In the genomic region with DNA sequence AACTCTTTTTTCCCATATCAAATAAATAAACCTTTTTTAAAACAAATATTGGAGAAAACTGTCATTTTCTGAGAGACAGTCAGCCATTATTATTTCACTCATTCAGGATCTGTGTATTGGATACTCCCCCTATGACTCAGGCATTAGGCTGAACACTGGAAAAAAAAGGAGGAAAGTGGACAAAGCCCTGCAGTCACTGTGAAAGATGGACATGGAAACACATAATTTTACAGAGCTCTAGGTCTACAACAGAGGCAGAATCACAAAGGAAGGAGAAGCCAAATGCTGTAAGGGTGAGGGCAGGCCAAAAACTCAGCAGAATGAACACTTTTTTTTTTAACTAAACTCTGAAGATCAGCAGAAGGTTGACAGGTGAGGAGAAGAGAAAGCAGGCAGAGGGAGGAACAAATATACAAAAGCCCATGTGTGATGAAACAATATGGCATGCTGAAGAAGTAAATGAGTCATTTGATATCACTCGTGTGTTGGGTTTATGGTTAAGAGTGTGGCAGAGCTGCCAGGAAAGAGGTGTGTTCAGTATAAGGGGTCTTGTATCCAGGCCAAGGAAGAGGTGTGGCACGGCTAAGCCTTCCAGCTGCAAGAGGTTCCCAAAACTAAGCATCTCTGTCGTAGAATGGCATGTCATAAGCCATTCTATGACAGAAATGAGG, we compare ENCODE assay signal across 11 cellular contexts. TPM values are rescaled to one million over a fixed set of nuclear protein-coding genes. Genes with fewer than 3 reads are reported as not detected.
A peak's percentile ranks its signal among the peaks of the same experiment; 100 is the strongest.
DNase-seq lines count a peak whose midpoint lies in the region; ATAC-seq and TF ChIP-seq lines count a peak whose summit lies in the region.
"Had no signal": no experiment of that assay in that cellular context is flagged by ENCODE, and none has a peak within 500 bp of the region (broad histone marks: within the 10 kb centered on the region; RNA-seq: fewer than 3 reads in every experiment).

No MANE protein-coding gene starts in this region.

- H3K27me3 ChIP-seq in colonic mucosa (no peaks in the 10 kb centered on the region), H7 (ENCODE audit: control insufficient read depth, insufficient read depth, low read length) (no peaks in the 10 kb centered on the region)

- no peaks in the 10 kb centered on the region for H3K9me3 ChIP-seq in colonic mucosa

- H3K36me3 ChIP-seq in colonic mucosa (no peaks in the 10 kb centered on the region), H7 (replicated peaks; ENCODE audit: control insufficient read depth, insufficient read depth, low read length) (no peaks in the 10 kb centered on the region)

- H3K27me3 Mint-ChIP-seq in progenitor cell of endocrine pancreas = no peaks in the 10 kb centered on the region
- H3K27me3 Mint-ChIP-seq: T-cell had no signal

- peak overlapping the region; percentile 30 for H3K27ac Mint-ChIP-seq in progenitor cell of endocrine pancreas
- H3K27ac Mint-ChIP-seq: T-cell had no signal

- H3K4me3 ChIP-seq in colonic mucosa (no peak overlapping the region), H7 (ENCODE audit: insufficient read depth, low read depth, low read length) (no peak overlapping the region)
- H3K4me3 ChIP-seq: coronary artery had no signal

- H3K4me3 Mint-ChIP-seq in progenitor cell of endocrine pancreas (ENCODE audit: low read depth) = no peak overlapping the region
- H3K4me3 Mint-ChIP-seq: T-cell had no signal

- DNase-seq in M059J (ENCODE audit: low read depth) (peak; percentile 95), colonic mucosa (peak; percentile 48), progenitor cell of endocrine pancreas (ENCODE audit: low spot score, unreplicated experiment) (no peak), activated gamma-delta T cell (lab: John Stamatoyannopoulos, UW) (no peak), H7 (no peak)
- DNase-seq: posterior cingulate gyrus, T-cell had no signal

- no peak for TF ChIP-seq POLR2A in GM18505 (IDR thresholded peaks at IDR 0.05; ENCODE audit: borderline replicate concordance, extremely low read depth, insufficient read depth, insufficient read length)

- no peak for TF ChIP-seq CTCF in colonic mucosa (IDR thresholded peaks at IDR 0.05)
- no peak for TF ChIP-seq CTCF in progenitor cell of endocrine pancreas (IDR thresholded peaks at IDR 0.05; ENCODE audit: unreplicated experiment)

- H3K4me1 Mint-ChIP-seq in progenitor cell of endocrine pancreas (ENCODE audit: low read depth) = peaks cover 4% of the 10 kb centered on the region
- H3K4me1 Mint-ChIP-seq: T-cell had no signal

- ATAC-seq in GM19455 (IDR thresholded peaks at IDR 0.05; ENCODE audit: unreplicated experiment) = peak; percentile 14
- ATAC-seq in GM21723 (IDR thresholded peaks at IDR 0.05; ENCODE audit: unreplicated experiment) = no peak
- ATAC-seq in GM18505 (IDR thresholded peaks at IDR 0.05; ENCODE audit: unreplicated experiment) = no peak
- ATAC-seq: T-cell had no signal

- H3K9me3 Mint-ChIP-seq in progenitor cell of endocrine pancreas (ENCODE audit: low read depth) = no peaks in the 10 kb centered on the region
- H3K9me3 Mint-ChIP-seq: T-cell had no signal

- intact Hi-C loops in colonic mucosa (cut with DNase I) = no loop called here

- H3K4me1 ChIP-seq in colonic mucosa = no peaks in the 10 kb centered on the region

- no peak overlapping the region for H3K27ac ChIP-seq in colonic mucosa
- H3K27ac ChIP-seq: coronary artery had no signal

- H3K36me3 Mint-ChIP-seq in progenitor cell of endocrine pancreas (ENCODE audit: insufficient read depth) = no peaks in the 10 kb centered on the region
- H3K36me3 Mint-ChIP-seq: T-cell had no signal

- H3K9ac ChIP-seq in colonic mucosa (ENCODE audit: low read depth in 2 of 2, low read length in 2 of 2) = no peak overlapping the region

RNA-seq across cellular contexts. Expression of a gene that starts 39.1 kb away (rescaled TPM):
- 36.1 and 43.0 TPM in 2 replicates for total RNA-seq in M059J (2014; rRNA removed; shearing (Covaris generic))
- total RNA-seq in colonic mucosa (100 to 1,000 TPM; 106 to 113 TPM), progenitor cell of endocrine pancreas (61.6 and 62.7 TPM in 2 replicates)
- total RNA-seq in H7 (2014; rRNA removed; shearing (Covaris generic)) = 25.9 and 26.6 TPM in 2 replicates

Comparison
In these comparisons a context has a peak if more than half of its experiments do, and no peak if none do; other contexts are left out.
1. DNase-seq: peak in M059J (single experiment) and colonic mucosa (single experiment); none in progenitor cell of endocrine pancreas (single experiment), activated gamma-delta T cell (single experiment) and H7 (single experiment).